ENCODE assay signal across 26 cellular contexts in the genomic region with DNA sequence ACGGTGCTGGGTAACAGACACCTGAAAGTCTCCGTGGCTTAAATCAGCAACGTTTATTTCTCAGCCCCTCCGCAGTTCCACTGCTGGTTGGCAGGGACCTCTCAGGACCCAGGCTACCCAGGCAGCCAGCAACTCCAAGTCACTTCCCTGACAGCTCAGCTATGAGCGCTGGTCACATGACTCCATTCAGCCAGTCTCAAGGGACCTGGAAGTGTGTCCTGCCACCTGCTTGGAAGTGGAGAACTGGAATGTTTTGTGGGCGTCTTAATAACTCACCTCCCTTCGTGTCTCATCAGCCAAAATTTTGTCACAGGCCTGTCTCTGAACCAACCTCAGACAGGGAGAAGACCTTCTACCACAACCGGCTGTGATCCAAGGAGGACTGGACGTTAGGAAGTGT.
"Had no signal": no experiment of that assay in that cellular context is flagged by ENCODE, and none has a peak within 500 bp of the region (broad histone marks: within the 10 kb centered on the region; RNA-seq: fewer than 3 reads in every experiment).

No MANE protein-coding gene starts in this region.

- H3K4me3 ChIP-seq: adrenal gland, body of pancreas, breast epithelium, SJSA1 had no signal

- H3K4me2 ChIP-seq: KMS-11, SK-N-SH had no signal

- H3K27me3 ChIP-seq: adrenal gland, body of pancreas, breast epithelium, SJSA1 had no signal

- FAIRE-seq: astrocyte, TTC549 had no signal

- H3K4me1 ChIP-seq: adrenal gland, body of pancreas, breast epithelium, SJSA1 had no signal

- H3K9ac ChIP-seq: KMS-11, SK-N-SH had no signal

- ATAC-seq: activated CD4-positive, alpha-beta T cell treated with anti-CD3 and anti-CD28 coated beads for 36 hours; activated CD4-positive, CD25-positive, alpha-beta regulatory T cell treated with anti-CD3 and anti-CD28 coated beads, Interleukin-2, amount 50 U/mL, for 24 hours; activated CD8-positive, alpha-beta T cell treated with anti-CD3 and anti-CD28 coated beads, Interleukin-2, amount 10 ng/mL, durations not matched to agents 7 days and 5 days; activated naive CD4-positive, alpha-beta T cell treated with anti-CD3 and anti-CD28 coated beads, Interleukin-2, amount 50 U/mL, for 72 hours; body of pancreas; Panc1; WTC11 had no signal

- DNase-seq: activated CD4-positive, alpha-beta T cell treated with anti-CD3 and anti-CD28 coated beads for 36 hours; activated CD4-positive, alpha-beta T cell treated with anti-CD3 and anti-CD28 coated beads, Interleukin-2, amount 10 ng/mL, durations not matched to agents 7 days and 5 days; activated CD4-positive, alpha-beta T cell treated with anti-CD3 and anti-CD28 coated beads, Interleukin-2, amount 50 U/mL, for 48 hours; activated CD8-positive, alpha-beta T cell treated with anti-CD3 and anti-CD28 coated beads, Interleukin-2, amount 10 ng/mL, durations not matched to agents 7 days and 5 days; activated gamma-delta T cell treated with Interleukin-2 at 50 U/mL for 16 hours; activated naive CD4-positive, alpha-beta T cell treated with anti-CD3 and anti-CD28 coated beads for 36 hours; activated T-cell treated with anti-CD3 and anti-CD28 coated beads, Interleukin-2, amount 50 U/mL, for 24 hours; adrenal gland; body of pancreas; NCI-H1092 treated with DMSO at 0.1 percent for 48 hours; NCI-H146; NCI-H187; NCI-H2029 treated with DMSO at 0.1 percent for 48 hours; NCI-H345; NCI-H524 treated with DMSO at 0.1 percent for 48 hours; SHP77 treated with DMSO at 0.1 percent for 48 hours; SK-N-SH had no signal

- H3K9me3 ChIP-seq: adrenal gland, body of pancreas, breast epithelium, SJSA1, SK-N-SH had no signal

- H3K27ac ChIP-seq: adrenal gland, body of pancreas, breast epithelium, KMS-11, SJSA1 had no signal

- H3K36me3 ChIP-seq: breast epithelium had no signal
